ENCODE assay signal across 7 cellular contexts in the genomic region with DNA sequence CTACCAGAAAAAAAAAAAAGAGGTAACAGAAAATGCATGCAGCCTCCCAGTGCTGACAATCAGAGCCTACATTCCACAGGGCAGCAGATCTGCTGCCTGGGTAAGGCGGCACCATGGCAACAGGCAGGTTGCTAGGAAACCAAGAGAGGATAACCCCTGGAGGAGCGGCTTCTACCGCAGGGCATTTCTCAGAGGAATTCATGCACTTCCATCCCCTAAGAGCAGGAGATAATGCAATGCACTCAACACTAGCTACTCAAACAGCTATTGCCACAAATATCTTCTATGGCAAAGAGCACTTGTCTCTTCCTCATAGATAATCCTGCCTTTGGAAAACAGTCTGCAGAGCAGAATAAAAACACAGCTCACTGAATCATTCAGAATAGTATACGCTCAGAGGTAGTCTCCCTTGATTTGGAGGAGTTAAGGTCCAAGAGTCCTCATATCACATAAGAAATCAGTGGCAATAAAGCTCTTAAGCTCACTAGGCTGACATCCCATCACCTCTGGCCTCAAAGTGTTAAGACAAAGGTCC. TPM values are rescaled to one million over a fixed set of nuclear protein-coding genes. Genes with fewer than 3 reads are reported as not detected.
DNase-seq lines count a peak whose midpoint lies in the region; ATAC-seq and TF ChIP-seq lines count a peak whose summit lies in the region.

No MANE protein-coding gene starts in this region.

- H3K36me3 ChIP-seq in H7 (replicated peaks; ENCODE audit: control insufficient read depth, insufficient read depth, low read length), result no peaks in the 10 kb centered on the region
- H3K36me3 ChIP-seq in lower lobe of right lung, result peaks cover 18% of the 10 kb centered on the region
- no peaks in the 10 kb centered on the region for H3K36me3 ChIP-seq in upper lobe of right lung

- no peak overlapping the region for H3K27ac Mint-ChIP-seq in activated CD4-positive, alpha-beta memory T cell treated with anti-CD3 and anti-CD28 coated beads, Interleukin-2, amount 10 ng/mL, durations not matched to agents 7 days and 5 days

- H3K4me1 ChIP-seq in lower lobe of right lung, result peaks cover 90% of the 10 kb centered on the region
- H3K4me1 ChIP-seq in upper lobe of right lung, result peaks cover 90% of the 10 kb centered on the region

- H3K4me1 Mint-ChIP-seq in activated CD4-positive, alpha-beta memory T cell treated with anti-CD3 and anti-CD28 coated beads, Interleukin-2, amount 10 ng/mL, durations not matched to agents 7 days and 5 days, result peaks cover 33% of the 10 kb centered on the region

- POLR2A ChIA-PET in activated CD4-positive, alpha-beta memory T cell treated with anti-CD3 and anti-CD28 coated beads, Interleukin-2, amount 10 ng/mL, durations not matched to agents 7 days and 5 days (lab: Charles Lee), result interaction anchor here (4.3 kb wide), 1 partner anchor 10 kb away, joined by 19 read pairs; the partner anchor contains the start of gene PSAP

- no peaks in the 10 kb centered on the region for H3K27me3 Mint-ChIP-seq in activated CD4-positive, alpha-beta memory T cell treated with anti-CD3 and anti-CD28 coated beads, Interleukin-2, amount 10 ng/mL, durations not matched to agents 7 days and 5 days

- H3K9me3 ChIP-seq in lower lobe of right lung (no peaks in the 10 kb centered on the region), upper lobe of right lung (no peaks in the 10 kb centered on the region)

- H3K4me3 ChIP-seq in H7 (ENCODE audit: insufficient read depth, low read depth, low read length) (no peak overlapping the region), lower lobe of right lung (no peak overlapping the region), upper lobe of right lung (no peak overlapping the region)

- no peak overlapping the region for H3K4me3 Mint-ChIP-seq in activated CD4-positive, alpha-beta memory T cell treated with anti-CD3 and anti-CD28 coated beads, Interleukin-2, amount 10 ng/mL, durations not matched to agents 7 days and 5 days

- no peak for TF ChIP-seq CTCF in lower lobe of right lung (IDR thresholded peaks at IDR 0.05)
- no peak for TF ChIP-seq CTCF in upper lobe of right lung (IDR thresholded peaks at IDR 0.05)

- H3K27me3 ChIP-seq in H7 (ENCODE audit: control insufficient read depth, insufficient read depth, low read length) (no peaks in the 10 kb centered on the region), lower lobe of right lung (ENCODE audit: low read depth) (no peaks in the 10 kb centered on the region), upper lobe of right lung (no peaks in the 10 kb centered on the region)

- intact Hi-C loops in lower lobe of right lung (cut with DNase I), result no loop called here
- intact Hi-C loops in upper lobe of right lung (cut with DNase I), result no loop called here

- CTCF ChIA-PET in activated CD4-positive, alpha-beta memory T cell treated with anti-CD3 and anti-CD28 coated beads, Interleukin-2, amount 10 ng/mL, durations not matched to agents 7 days and 5 days (lab: Charles Lee), result no interaction called here

- no peaks in the 10 kb centered on the region for H3K36me3 Mint-ChIP-seq in activated CD4-positive, alpha-beta memory T cell treated with anti-CD3 and anti-CD28 coated beads, Interleukin-2, amount 10 ng/mL, durations not matched to agents 7 days and 5 days (ENCODE audit: low read depth)

- H3K9me3 Mint-ChIP-seq in activated CD4-positive, alpha-beta memory T cell treated with anti-CD3 and anti-CD28 coated beads, Interleukin-2, amount 10 ng/mL, durations not matched to agents 7 days and 5 days, result no peaks in the 10 kb centered on the region

- ATAC-seq in lower lobe of right lung (peak; percentile 63 to 67), upper lobe of right lung (peak; percentile 66)

- DNase-seq in H7 (peak; percentile 92), NCI-H524 (lab: John Stamatoyannopoulos, UW) (peak; percentile 35 to 80), lower lobe of right lung (peak; percentile 65), upper lobe of right lung (no peak)
- DNase-seq in effector CD8-positive, alpha-beta T cell (lab: John Stamatoyannopoulos, UW), result no peak
- no peak for DNase-seq in activated CD4-positive, alpha-beta memory T cell treated with anti-CD3 and anti-CD28 coated beads, Interleukin-2, amount 10 ng/mL, durations not matched to agents 7 days and 5 days

- H3K27ac ChIP-seq in cingulate gyrus (ENCODE audit: low read depth, low read length), result peak overlapping the region; percentile 83
- no peak overlapping the region for H3K27ac ChIP-seq in lower lobe of right lung
- no peak overlapping the region for H3K27ac ChIP-seq in upper lobe of right lung

RNA-seq across cellular contexts. Expression of gene PSAP, which starts 10.8 kb away (rescaled TPM):
- 389 and 452 TPM in 2 replicates for total RNA-seq in H7 (2014; rRNA removed; shearing (Covaris generic))
- total RNA-seq in lower lobe of right lung, result 2,019 TPM
- total RNA-seq in upper lobe of right lung, result 1,464 TPM
- total RNA-seq in activated CD4-positive, alpha-beta memory T cell treated with anti-CD3 and anti-CD28 coated beads, Interleukin-2, amount 10 ng/mL, durations not matched to agents 7 days and 5 days, result 100 to 1,000 TPM; 176 to 178 TPM

Comparison
In these comparisons a context has a peak if more than half of its experiments do, and no peak if none do; other contexts are left out.
1. DNase-seq: peak in H7 (single experiment), NCI-H524 (2 of 2) and lower lobe of right lung (single experiment); none in upper lobe of right lung (single experiment), effector CD8-positive, alpha-beta T cell (single experiment) and activated CD4-positive, alpha-beta memory T cell treated with anti-CD3 and anti-CD28 coated beads, Interleukin-2, amount 10 ng/mL, durations not matched to agents 7 days and 5 days (single experiment).